9 cellular contexts compared by ENCODE assay signal in the genomic region with DNA sequence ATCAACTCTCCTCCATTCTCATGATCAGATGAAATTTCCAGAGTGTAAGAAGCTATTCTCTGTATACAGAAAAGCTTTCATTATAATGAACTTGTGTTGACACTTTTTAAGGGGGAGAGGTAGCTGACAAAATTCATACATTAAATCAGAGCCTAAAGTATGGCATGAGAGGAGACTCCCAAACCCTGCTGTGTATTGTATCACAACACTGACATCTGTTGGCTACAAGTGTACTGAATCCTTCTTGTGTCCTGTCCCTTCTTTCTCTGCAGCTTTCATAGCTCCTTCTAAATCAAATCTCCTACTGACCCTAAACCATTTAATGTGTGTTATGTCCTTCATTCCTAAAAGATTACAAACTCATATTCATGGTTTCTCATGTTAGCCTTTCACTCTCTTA.
A peak's percentile ranks its signal among the peaks of the same experiment; 100 is the strongest.
DNase-seq lines count a peak whose midpoint lies in the region; ATAC-seq, FAIRE-seq and TF ChIP-seq lines count a peak whose summit lies in the region.
"Had no signal": no experiment of that assay in that cellular context is flagged by ENCODE, and none has a peak within 500 bp of the region (broad histone marks: within the 10 kb centered on the region; RNA-seq: fewer than 3 reads in every experiment).

No MANE protein-coding gene starts in this region.

- ATAC-seq in CD4-positive, CD25-positive, alpha-beta regulatory T cell (ENCODE audit: low read depth in 2 of 2) = peak; percentile 53

- FAIRE-seq in H54 (lab: Jason Lieb, UNC) (peak; percentile 41), bronchial epithelial cell (lab: Jason Lieb, UNC) (no peak)
- FAIRE-seq: endometrium had no signal

- TF ChIP-seq CTCF in bronchial epithelial cell (IDR thresholded peaks at IDR 0.05; ENCODE audit: insufficient read depth, low read length, severe bottlenecking) = peak; percentile 52
- TF ChIP-seq CTCF in lower leg skin (IDR thresholded peaks at IDR 0.05) = no peak
- no peak for TF ChIP-seq CTCF in vagina (IDR thresholded peaks at IDR 0.05)

- no peaks in the 10 kb centered on the region for H3K4me1 Mint-ChIP-seq in CD4-positive, CD25-positive, alpha-beta regulatory T cell

- no peak overlapping the region for H3K4me3 Mint-ChIP-seq in CD4-positive, CD25-positive, alpha-beta regulatory T cell

- no peak overlapping the region for H3K4me3 ChIP-seq in CD4-positive, CD25-positive, alpha-beta regulatory T cell (ENCODE audit: low read depth, low read length)
- H3K4me3 ChIP-seq in bronchial epithelial cell (ENCODE audit: low read depth, low read length) (no peak overlapping the region), lower leg skin (ENCODE audit: low read depth, poor library complexity, severe bottlenecking) (no peak overlapping the region), vagina (no peak overlapping the region)

- no peaks in the 10 kb centered on the region for H3K9me3 ChIP-seq in CD4-positive, CD25-positive, alpha-beta regulatory T cell (ENCODE audit: control insufficient read depth in 2 of 2, low read length in 2 of 2)
- no peaks in the 10 kb centered on the region for H3K9me3 ChIP-seq in vagina

- peak in 2 of 3 donors; percentile 44 to 56 for DNase-seq in CD4-positive, CD25-positive, alpha-beta regulatory T cell
- DNase-seq in H54 (ENCODE audit: insufficient read length, low spot score) (no peak), NCI-H2227 treated with DMSO at 0.1 percent for 48 hours (lab: John Stamatoyannopoulos, UW) (peak; percentile 52), bronchial epithelial cell (ENCODE audit: low read depth) (peak; percentile 51), medulla oblongata (ENCODE audit: extremely low spot score) (peak; percentile 63), occipital lobe (lab: John Stamatoyannopoulos, UW) (no peak), lower leg skin (ENCODE audit: low spot score in 2 of 2) (no peak), vagina (ENCODE audit: extremely low spot score in 2 of 2) (no peak)

- peaks cover 3% of the 10 kb centered on the region for H3K27me3 ChIP-seq in CD4-positive, CD25-positive, alpha-beta regulatory T cell (ENCODE audit: control insufficient read depth, insufficient read depth, low read length)
- H3K27me3 ChIP-seq in bronchial epithelial cell (ENCODE audit: control insufficient read depth, insufficient read depth, low read length) (no peaks in the 10 kb centered on the region), vagina (no peaks in the 10 kb centered on the region)

- peaks cover 0 to 2% (median 0%) of the 10 kb centered on the region in 7 donors for H3K9me3 Mint-ChIP-seq in CD4-positive, CD25-positive, alpha-beta regulatory T cell

- no peak overlapping the region for H3K27ac ChIP-seq in CD4-positive, CD25-positive, alpha-beta regulatory T cell (ENCODE audit: insufficient read depth, low read length, poor library complexity, severe bottlenecking)
- H3K27ac ChIP-seq in vagina = no peak overlapping the region

- intact Hi-C loops in lower leg skin (cut with DNase I; ENCODE audit: low total_unique reads) (no loop called here), vagina (cut with DNase I) (no loop called here)

- H3K4me1 ChIP-seq in CD4-positive, CD25-positive, alpha-beta regulatory T cell (ENCODE audit: control insufficient read depth, insufficient read depth, low read length, poor library complexity, severe bottlenecking) = no peaks in the 10 kb centered on the region
- no peaks in the 10 kb centered on the region for H3K4me1 ChIP-seq in vagina

- H3K27ac Mint-ChIP-seq in CD4-positive, CD25-positive, alpha-beta regulatory T cell = no peak overlapping the region

- no peaks in the 10 kb centered on the region for H3K36me3 ChIP-seq in CD4-positive, CD25-positive, alpha-beta regulatory T cell (ENCODE audit: control insufficient read depth, insufficient read depth, low read length)
- H3K36me3 ChIP-seq in bronchial epithelial cell (ENCODE audit: control insufficient read depth, insufficient read depth, low read length) = no peaks in the 10 kb centered on the region
- no peaks in the 10 kb centered on the region for H3K36me3 ChIP-seq in vagina

- H3K36me3 Mint-ChIP-seq in CD4-positive, CD25-positive, alpha-beta regulatory T cell = no peaks in the 10 kb centered on the region

- TF ChIP-seq POLR2A in H54 (IDR thresholded peaks at IDR 0.05; ENCODE audit: low read depth, low read length) = no peak
- no peak for TF ChIP-seq POLR2A in lower leg skin (IDR thresholded peaks at IDR 0.05)
- no peak for TF ChIP-seq POLR2A in vagina (IDR thresholded peaks at IDR 0.05)

- peaks cover 17% of the 10 kb centered on the region for H3K27me3 Mint-ChIP-seq in CD4-positive, CD25-positive, alpha-beta regulatory T cell

Comparison
In these comparisons a context has a peak if more than half of its experiments do, and no peak if none do; other contexts are left out.
1. DNase-seq: peak in CD4-positive, CD25-positive, alpha-beta regulatory T cell (2 of 3), NCI-H2227 treated with DMSO at 0.1 percent for 48 hours (single experiment), bronchial epithelial cell (single experiment) and medulla oblongata (single experiment); none in H54 (single experiment), occipital lobe (single experiment), lower leg skin (0 of 2) and vagina (0 of 2).